ENCODE assay signal across 24 cellular contexts in the genomic region with DNA sequence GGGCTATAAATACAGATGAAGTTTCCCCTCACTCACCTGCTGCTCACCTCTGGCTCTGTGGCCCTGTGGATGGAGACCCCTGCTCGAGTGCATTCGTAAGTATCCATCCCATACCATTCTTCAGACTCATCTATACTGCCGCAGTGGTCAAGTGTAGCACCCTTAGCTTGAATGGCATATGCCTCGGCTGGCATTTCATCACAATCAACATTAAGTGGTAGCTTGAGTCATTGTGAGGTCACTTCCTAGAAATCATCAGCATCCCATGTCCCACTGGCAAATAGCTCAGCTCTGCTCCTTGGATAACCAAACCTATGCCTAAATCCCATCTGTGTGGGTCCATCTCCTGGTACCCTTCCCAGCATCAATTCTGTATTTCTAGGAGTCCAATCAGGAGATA. TPM values are rescaled to one million over a fixed set of nuclear protein-coding genes. Genes with fewer than 3 reads are reported as not detected.
DNase-seq lines count a peak whose midpoint lies in the region; ATAC-seq and TF ChIP-seq lines count a peak whose summit lies in the region.
"Had no signal": no experiment of that assay in that cellular context is flagged by ENCODE, and none has a peak within 500 bp of the region (broad histone marks: within the 10 kb centered on the region; RNA-seq: fewer than 3 reads in every experiment).

No MANE protein-coding gene starts in this region.

- H3K36me3 Mint-ChIP-seq in activated CD8-positive, alpha-beta memory T cell treated with anti-CD3 and anti-CD28 coated beads, Interleukin-2, amount 10 ng/mL, durations not matched to agents 7 days and 5 days = no peaks in the 10 kb centered on the region
- H3K36me3 Mint-ChIP-seq: type B pancreatic cell had no signal

- H3K9me3 ChIP-seq in GM23248 (ENCODE audit: low read depth) (no peaks in the 10 kb centered on the region), mammary epithelial cell (replicated peaks; ENCODE audit: insufficient read depth, low read length) (no peaks in the 10 kb centered on the region)

- H3K4me2 ChIP-seq in GM23248 (ENCODE audit: unreplicated experiment) (peak overlapping the region; percentile 31), mammary epithelial cell (ENCODE audit: insufficient read depth, low read depth, low read length) (no peak overlapping the region)

- H3K36me3 ChIP-seq in GM23248 (ENCODE audit: low read depth) (no peaks in the 10 kb centered on the region), mammary epithelial cell (ENCODE audit: insufficient read depth, low read length) (no peaks in the 10 kb centered on the region)

- no peak for TF ChIP-seq CTCF in mammary epithelial cell (conservative IDR thresholded peaks at IDR 0.05 in 1 of 2, IDR thresholded peaks at IDR 0.05 in 1 of 2; ENCODE audit: extremely low read depth in 1 of 2, insufficient read depth in 1 of 2, low read depth in 1 of 2, low read length in 2 of 2)

- CTCF ChIA-PET in mammary epithelial cell (lab: Charles Lee; ENCODE audit: low non-redundant PET) = no interaction called here
- CTCF ChIA-PET in activated CD8-positive, alpha-beta memory T cell treated with anti-CD3 and anti-CD28 coated beads, Interleukin-2, amount 10 ng/mL, durations not matched to agents 7 days and 5 days (lab: Charles Lee) = interaction anchor here (0.6 kb wide), 1 partner anchor 49 kb away, joined by 3 read pairs; no protein-coding TSS in a partner anchor

- H2AFZ ChIP-seq in GM23248 = no peak overlapping the region
- H2AFZ ChIP-seq in mammary epithelial cell (ENCODE audit: low read depth, low read length) = peak overlapping the region; percentile 40

- H3K79me2 ChIP-seq in GM23248 (ENCODE audit: insufficient read depth) = no peaks in the 10 kb centered on the region
- no peaks in the 10 kb centered on the region for H3K79me2 ChIP-seq in mammary epithelial cell (ENCODE audit: insufficient read depth, low read length)

- H3F3A ChIP-seq in GM23248 (ENCODE audit: insufficient read depth) = peaks cover 47% of the 10 kb centered on the region

- no peak overlapping the region for H3K4me3 Mint-ChIP-seq in activated CD8-positive, alpha-beta memory T cell treated with anti-CD3 and anti-CD28 coated beads, Interleukin-2, amount 10 ng/mL, durations not matched to agents 7 days and 5 days
- H3K4me3 Mint-ChIP-seq: H9, type B pancreatic cell had no signal

- no peaks in the 10 kb centered on the region for H3K9me2 ChIP-seq in GM23248 (ENCODE audit: insufficient read depth)

- H3K27ac Mint-ChIP-seq in activated CD8-positive, alpha-beta memory T cell treated with anti-CD3 and anti-CD28 coated beads, Interleukin-2, amount 10 ng/mL, durations not matched to agents 7 days and 5 days = no peak overlapping the region
- H3K27ac Mint-ChIP-seq: H9, progenitor cell of endocrine pancreas had no signal

- no peaks in the 10 kb centered on the region for H3K4me1 Mint-ChIP-seq in activated CD8-positive, alpha-beta memory T cell treated with anti-CD3 and anti-CD28 coated beads, Interleukin-2, amount 10 ng/mL, durations not matched to agents 7 days and 5 days

- no peaks in the 10 kb centered on the region for H3K27me3 ChIP-seq in GM23248 (replicated peaks; ENCODE audit: insufficient read depth)
- no peaks in the 10 kb centered on the region for H3K27me3 ChIP-seq in mammary epithelial cell (ENCODE audit: insufficient read depth, low read length)

- H3K4me3 ChIP-seq in GM23248 (no peak overlapping the region), mammary epithelial cell (replicated peaks in 1 of 3; ENCODE audit: insufficient read depth in 1 of 3, low read depth in 2 of 3, low read length in 3 of 3) (no peak overlapping the region)

- H3K9ac ChIP-seq in GM23248 = no peak overlapping the region
- no peak overlapping the region for H3K9ac ChIP-seq in mammary epithelial cell (ENCODE audit: insufficient read depth, low read length)

- no peaks in the 10 kb centered on the region for H3K9me3 Mint-ChIP-seq in activated CD8-positive, alpha-beta memory T cell treated with anti-CD3 and anti-CD28 coated beads, Interleukin-2, amount 10 ng/mL, durations not matched to agents 7 days and 5 days (ENCODE audit: low read depth)
- H3K9me3 Mint-ChIP-seq: H9, type B pancreatic cell had no signal

- H3K27me3 Mint-ChIP-seq in activated CD8-positive, alpha-beta memory T cell treated with anti-CD3 and anti-CD28 coated beads, Interleukin-2, amount 10 ng/mL, durations not matched to agents 7 days and 5 days = peaks cover 19% of the 10 kb centered on the region
- H3K27me3 Mint-ChIP-seq: progenitor cell of endocrine pancreas had no signal

- in situ Hi-C loops in GM23248 (cut with MboI) = no loop called here
- in situ Hi-C loops in mammary epithelial cell (cut with MboI; ENCODE audit: low sequenced_read_pairs in 2 of 2) = no loop called here

- H3K4me1 ChIP-seq in GM23248 (ENCODE audit: insufficient read depth) (peaks cover 41% of the 10 kb centered on the region), mammary epithelial cell (ENCODE audit: insufficient read depth, low read length) (peaks cover 56% of the 10 kb centered on the region)

- DNase-seq in GM23248 = peak; percentile 71
- DNase-seq in NCI-H460 (ENCODE audit: extremely low read depth, low read depth) = peak; percentile 49
- DNase-seq in mammary epithelial cell = peak; percentile 66
- peak; percentile 14 for DNase-seq in kidney tubule cell (ENCODE audit: low spot score)
- no peak for DNase-seq in activated naive CD4-positive, alpha-beta T cell treated with Interleukin-2 at 50 U/mL for 16 hours
- no peak for DNase-seq in DMS153 (lab: John Stamatoyannopoulos, UW)
- DNase-seq in activated CD8-positive, alpha-beta memory T cell treated with anti-CD3 and anti-CD28 coated beads, Interleukin-2, amount 10 ng/mL, durations not matched to agents 7 days and 5 days = no peak
- DNase-seq: activated CD4-positive, alpha-beta T cell treated with anti-CD3 and anti-CD28 coated beads, Interleukin-2, amount 50 U/mL, for 48 hours; activated naive CD4-positive, alpha-beta T cell; amygdala; central memory CD4-positive, alpha-beta T cell; DMS79; glutamatergic neuron; H9; NCI-H1436 treated with DMSO at 0.1 percent for 48 hours; NCI-H2171; NCI-H774; stimulated activated CD4-positive, alpha-beta T cell treated with anti-CD3 and anti-CD28 coated beads, Interleukin-4, amount 100 ng/mL, for 4 hours; T-helper 2 cell had no signal

- BruUV-seq in mammary epithelial cell (replicated peaks; lab: Mats Ljungman, UMichigan) = no TSS peak

- no peaks in the 10 kb centered on the region for H4K20me1 ChIP-seq in GM23248 (ENCODE audit: insufficient read depth)
- no peaks in the 10 kb centered on the region for H4K20me1 ChIP-seq in mammary epithelial cell (ENCODE audit: insufficient read depth, low read length)

- H3K27ac ChIP-seq in GM23248 (no peak overlapping the region), mammary epithelial cell (ENCODE audit: insufficient read depth, low read depth, low read length) (peak overlapping the region; percentile 55)
- H3K27ac ChIP-seq: VCaP had no signal

- dilution Hi-C loops in mammary epithelial cell (cut with HindIII; ENCODE audit: low sequenced_read_pairs) = no loop called here

- 55 to 69% methylated on average over 4 of the region's 4 CpGs for WGBS in GM23248 (ENCODE audit: low coverage in 1 of 2, low lambda C conversion rate in 2 of 2, missing lambda C conversion rate in 2 of 2), 2 experiments
- 63% methylated on average over 4 of the region's 4 CpGs for WGBS in mammary epithelial cell (ENCODE audit: low coverage, missing lambda C conversion rate)

- ATAC-seq in HG02840 (IDR thresholded peaks at IDR 0.05; ENCODE audit: low FRiP score, unreplicated experiment) = no peak
- no peak for ATAC-seq in activated CD8-positive, alpha-beta memory T cell treated with anti-CD3 and anti-CD28 coated beads, Interleukin-2, amount 10 ng/mL, durations not matched to agents 7 days and 5 days
- ATAC-seq: HepG2 had no signal

- intact Hi-C loops in mammary epithelial cell (cut with micrococcal nuclease) = loop anchor here (2.0 kb wide), 2 partner anchors 17 to 37 kb away; a partner anchor contains a TSS

RNA-seq across cellular contexts. Expression of a gene that starts 38.2 kb away (rescaled TPM):
- 71.7 and 72.4 TPM in 2 replicates for total RNA-seq in GM23248 (2014; rRNA removed; shearing (Covaris generic))
- polyA plus RNA-seq in GM23248 (2016; fragmentation: Nextera tagmentation; extraction: Ambion mirVana) (227 and 250 TPM in 2 replicates), mammary epithelial cell (162 TPM)
- total RNA-seq in NCI-H460 (2014; rRNA removed; shearing (Covaris generic)) = 178 and 184 TPM in 2 replicates
- polyA plus RNA-seq in NCI-H460 (2014; cell fraction: nucleus; rRNA removed) = 80.9 and 94.0 TPM in 2 replicates
- total RNA-seq in mammary epithelial cell = 100 to 1,000 TPM in 1 of 2 donors, 10 to 100 TPM in 1; 44.0 to 188 TPM
- 221 TPM for polyA minus RNA-seq in mammary epithelial cell
- total RNA-seq in activated CD8-positive, alpha-beta memory T cell treated with anti-CD3 and anti-CD28 coated beads, Interleukin-2, amount 10 ng/mL, durations not matched to agents 7 days and 5 days = 100 to 1,000 TPM; 186 to 230 TPM

RNA-seq across cellular contexts. Expression of a gene that starts 38.3 kb away (rescaled TPM):
- total RNA-seq in GM23248 (2014; rRNA removed; shearing (Covaris generic)) = 31.5 and 42.5 TPM in 2 replicates
- polyA plus RNA-seq in GM23248 (2016; fragmentation: Nextera tagmentation; extraction: Ambion mirVana) = 51.8 and 54.7 TPM in 2 replicates
- 81.6 and 102 TPM in 2 replicates for total RNA-seq in NCI-H460 (2014; rRNA removed; shearing (Covaris generic))
- polyA plus RNA-seq in NCI-H460 (2014; cell fraction: nucleus; rRNA removed) = 47.0 and 52.3 TPM in 2 replicates
- 10 to 100 TPM; 43.0 to 44.3 TPM for total RNA-seq in mammary epithelial cell
- 84.3 TPM for polyA plus RNA-seq in mammary epithelial cell
- 62.9 TPM for polyA minus RNA-seq in mammary epithelial cell
- total RNA-seq in activated CD8-positive, alpha-beta memory T cell treated with anti-CD3 and anti-CD28 coated beads, Interleukin-2, amount 10 ng/mL, durations not matched to agents 7 days and 5 days = 10 to 100 TPM; 42.6 to 43.6 TPM

Comparison
In these comparisons a context has a peak if more than half of its experiments do, and no peak if none do; other contexts are left out.
1. DNase-seq: peak in GM23248 (single experiment), NCI-H460 (single experiment), mammary epithelial cell (single experiment) and kidney tubule cell (single experiment); none in activated naive CD4-positive, alpha-beta T cell treated with Interleukin-2 at 50 U/mL for 16 hours (single experiment), DMS153 (single experiment) and activated CD8-positive, alpha-beta memory T cell treated with anti-CD3 and anti-CD28 coated beads, Interleukin-2, amount 10 ng/mL, durations not matched to agents 7 days and 5 days (single experiment).